1 cellular context compared by ENCODE assay signal in the genomic region with DNA sequence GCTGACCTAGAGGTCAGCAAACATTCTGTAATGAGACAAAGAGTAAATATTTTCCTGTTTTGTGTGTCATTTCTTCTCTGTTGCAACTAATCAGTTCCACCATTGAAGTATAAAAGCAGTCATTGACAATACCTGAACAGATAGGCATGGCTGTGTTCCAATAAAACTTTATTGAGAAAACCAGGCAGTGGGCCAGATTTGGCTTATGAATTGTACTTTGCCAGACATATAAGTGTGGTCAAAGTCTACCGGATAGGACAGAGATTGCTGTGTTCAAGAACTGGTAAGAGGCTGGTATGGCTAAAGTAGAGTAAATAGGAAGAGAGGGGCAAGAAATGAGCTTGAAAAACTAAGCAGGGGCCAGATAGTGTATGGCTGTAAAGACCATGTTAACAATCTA.
A peak's percentile ranks its signal among the peaks of the same experiment; 100 is the strongest.
TF ChIP-seq lines count a peak whose summit lies in the region.

No MANE protein-coding gene starts in this region.

TF ChIP-seq in K562, 482 proteins besides CTCF, POLR2A, EP300 and RAD21 (continued from another document):
- TF ChIP-seq SFPQ (IDR thresholded peaks at IDR 0.05; ENCODE audit: low read depth, low read length): no peak
- peak; percentile 82 for TF ChIP-seq ZBTB40 (IDR thresholded peaks at IDR 0.05)
- TF ChIP-seq ZBTB40 (CRISPR knock-in tag; IDR thresholded peaks at IDR 0.05): no peak
- no peak for TF ChIP-seq SAP30 (IDR thresholded peaks at IDR 0.05; ENCODE audit: borderline replicate concordance, insufficient read depth, low read depth, low read length, poor library complexity, severe bottlenecking)
- TF ChIP-seq ZNF311 (CRISPR knock-in tag; IDR thresholded peaks at IDR 0.05): no peak
- TF ChIP-seq CHD4 (IDR thresholded peaks at IDR 0.05; ENCODE audit: insufficient read depth, insufficient replicate concordance, low read depth, low read length, poor library complexity, severe bottlenecking): no peak
- TF ChIP-seq CBFA2T2 (conservative IDR thresholded peaks at IDR 0.05): no peak
